In genomic region chr4:2237267-2237666, GRCh38 we compare ENCODE assay signal across 22 cellular contexts. TPM values are rescaled to one million over a fixed set of nuclear protein-coding genes. Genes with fewer than 3 reads are reported as not detected.
DNase-seq lines count a peak whose midpoint lies in the region; ATAC-seq and TF ChIP-seq lines count a peak whose summit lies in the region.
"Had no signal": no experiment of that assay in that cellular context is flagged by ENCODE, and none has a peak within 500 bp of the region (broad histone marks: within the 10 kb centered on the region; RNA-seq: fewer than 3 reads in every experiment).

No MANE protein-coding gene starts in this region.

- DNase-seq in activated T-cell treated with anti-CD3 and anti-CD28 coated beads, Interleukin-2, amount 50 U/mL, for 4 hours: no peak
- DNase-seq in activated T-cell treated with anti-CD3 and anti-CD28 coated beads, Interleukin-2, amount 50 U/mL, for 48 hours: no peak
- DNase-seq in activated T-helper 1 cell treated with anti-CD3 and anti-CD28 coated beads, Interleukin-12 subunit alpha, Interleukin-12 subunit beta, Interleukin-2, Interleukin-4 antibody, amounts not matched to agents 30 ng/mL and 10 ng/mL and 1 ng/mL, durations not matched to agents 14 hours and 24 hours and 36 hours (ENCODE audit: low spot score): no peak
- DNase-seq in neural crest cell (ENCODE audit: low read depth, low spot score) (no peak), RKO (ENCODE audit: low spot score) (no peak), NCI-H1694 treated with DMSO at 0.1 percent for 48 hours (lab: John Stamatoyannopoulos, UW) (no peak), mucosa of gallbladder (ENCODE audit: low spot score) (no peak)
- DNase-seq: activated CD4-positive, CD25-positive, alpha-beta regulatory T cell treated with anti-CD3 and anti-CD28 coated beads, Interleukin-2, amount 50 U/mL, for 72 hours; central memory CD4-positive, alpha-beta T cell; DMS79; effector CD4-positive, alpha-beta T cell; HCEC 1CT; left cardiac atrium; NCI-H1417 treated with DMSO at 0.1 percent for 48 hours; NCI-H82; stimulated activated CD4-positive, alpha-beta T cell treated with anti-CD3 and anti-CD28 coated beads, Interleukin-12 subunit alpha, Interleukin-12 subunit beta, amount 100 ng/mL, for 4 hours; stimulated activated CD8-positive, alpha-beta memory T cell treated with anti-CD3 and anti-CD28 coated beads, Interleukin-4, amount 100 ng/mL, for 48 hours; T1000 had no signal

- H3K4me3 ChIP-seq in DOHH2 (ENCODE audit: low read length): 0 out of 2 replicates have a peak overlapping the region, but pooled peaks have one; percentile 7
- H3K4me3 ChIP-seq: SJSA1, suprapubic skin, vagina had no signal

- H3K4me1 Mint-ChIP-seq in activated T-cell treated with anti-CD3 and anti-CD28 coated beads, Interleukin-2, amount 50 U/mL, for 4 hours (ENCODE audit: low read depth): peaks cover 51% of the 10 kb centered on the region
- H3K4me1 Mint-ChIP-seq in activated T-helper 1 cell treated with anti-CD3 and anti-CD28 coated beads, Interleukin-12 subunit alpha, Interleukin-12 subunit beta, Interleukin-2, Interleukin-4 antibody, amounts not matched to agents 30 ng/mL and 10 ng/mL and 1 ng/mL, durations not matched to agents 14 hours and 24 hours and 36 hours (ENCODE audit: low read depth): peaks cover 65% of the 10 kb centered on the region
- peaks cover 35% of the 10 kb centered on the region for H3K4me1 Mint-ChIP-seq in neural crest cell

- no peaks in the 10 kb centered on the region for H3K9me2 ChIP-seq in DOHH2 (replicated peaks; ENCODE audit: control insufficient read depth, low read length)

- peaks cover 79% of the 10 kb centered on the region for H3K79me2 ChIP-seq in DOHH2 (ENCODE audit: control insufficient read depth, low read length)

- TF ChIP-seq CTCF in DOHH2 (IDR thresholded peaks at IDR 0.05; ENCODE audit: low read depth, low read length, poor library complexity, severe bottlenecking): no peak
- no peak for TF ChIP-seq CTCF in neural crest cell (conservative IDR thresholded peaks at IDR 0.05)

- peaks cover 36% of the 10 kb centered on the region for H4K20me1 ChIP-seq in DOHH2 (ENCODE audit: control insufficient read depth, insufficient read depth, low read depth, low read length)

- intact Hi-C loops in activated T-helper 1 cell treated with anti-CD3 and anti-CD28 coated beads, Interleukin-12 subunit alpha, Interleukin-12 subunit beta, Interleukin-2, Interleukin-4 antibody, amounts not matched to agents 30 ng/mL and 10 ng/mL and 1 ng/mL, durations not matched to agents 14 hours and 24 hours and 36 hours (cut with micrococcal nuclease): no loop called here

- peak overlapping the region; percentile 32 for H3K4me2 ChIP-seq in DOHH2 (ENCODE audit: low read length)

- H3K9me3 Mint-ChIP-seq in activated T-cell treated with anti-CD3 and anti-CD28 coated beads, Interleukin-2, amount 50 U/mL, for 4 hours: no peaks in the 10 kb centered on the region
- H3K9me3 Mint-ChIP-seq in activated T-helper 1 cell treated with anti-CD3 and anti-CD28 coated beads, Interleukin-12 subunit alpha, Interleukin-12 subunit beta, Interleukin-2, Interleukin-4 antibody, amounts not matched to agents 30 ng/mL and 10 ng/mL and 1 ng/mL, durations not matched to agents 14 hours and 24 hours and 36 hours: no peaks in the 10 kb centered on the region
- no peaks in the 10 kb centered on the region for H3K9me3 Mint-ChIP-seq in neural crest cell

- peaks cover 73% of the 10 kb centered on the region for H3K36me3 ChIP-seq in DOHH2 (ENCODE audit: control insufficient read depth, low read length)

- no peaks in the 10 kb centered on the region for H3F3A ChIP-seq in DOHH2 (ENCODE audit: control insufficient read depth, insufficient read depth)

- no peaks in the 10 kb centered on the region for H3K9me3 ChIP-seq in DOHH2 (ENCODE audit: control insufficient read depth, insufficient read depth, low read length)
- H3K9me3 ChIP-seq: SJSA1, suprapubic skin, vagina had no signal

- peak overlapping the region; percentile 48 for H3K4me3 Mint-ChIP-seq in activated T-cell treated with anti-CD3 and anti-CD28 coated beads, Interleukin-2, amount 50 U/mL, for 4 hours
- H3K4me3 Mint-ChIP-seq in activated T-helper 1 cell treated with anti-CD3 and anti-CD28 coated beads, Interleukin-12 subunit alpha, Interleukin-12 subunit beta, Interleukin-2, Interleukin-4 antibody, amounts not matched to agents 30 ng/mL and 10 ng/mL and 1 ng/mL, durations not matched to agents 14 hours and 24 hours and 36 hours: peak overlapping the region; percentile 38
- H3K4me3 Mint-ChIP-seq in neural crest cell: peak overlapping the region; percentile 17

- no peaks in the 10 kb centered on the region for H3K27me3 ChIP-seq in DOHH2 (ENCODE audit: control insufficient read depth, low read length)
- H3K27me3 ChIP-seq: SJSA1, suprapubic skin, vagina had no signal

- H3K27ac ChIP-seq in DOHH2 (ENCODE audit: low read depth, low read length): no peak overlapping the region
- H3K27ac ChIP-seq: SJSA1, suprapubic skin, vagina had no signal

- H3K4me1 ChIP-seq in DOHH2 (ENCODE audit: control insufficient read depth, low read length): peaks cover 36% of the 10 kb centered on the region

- peaks cover 48% of the 10 kb centered on the region for H3K36me3 Mint-ChIP-seq in activated T-cell treated with anti-CD3 and anti-CD28 coated beads, Interleukin-2, amount 50 U/mL, for 4 hours (ENCODE audit: insufficient read depth)
- H3K36me3 Mint-ChIP-seq in activated T-helper 1 cell treated with anti-CD3 and anti-CD28 coated beads, Interleukin-12 subunit alpha, Interleukin-12 subunit beta, Interleukin-2, Interleukin-4 antibody, amounts not matched to agents 30 ng/mL and 10 ng/mL and 1 ng/mL, durations not matched to agents 14 hours and 24 hours and 36 hours (ENCODE audit: low read depth): peaks cover 43% of the 10 kb centered on the region
- peaks cover 4% of the 10 kb centered on the region for H3K36me3 Mint-ChIP-seq in neural crest cell (ENCODE audit: low read depth)

- peak overlapping the region; percentile 11 for H3K27ac Mint-ChIP-seq in activated T-helper 1 cell treated with anti-CD3 and anti-CD28 coated beads, Interleukin-12 subunit alpha, Interleukin-12 subunit beta, Interleukin-2, Interleukin-4 antibody, amounts not matched to agents 30 ng/mL and 10 ng/mL and 1 ng/mL, durations not matched to agents 14 hours and 24 hours and 36 hours
- no peak overlapping the region for H3K27ac Mint-ChIP-seq in neural crest cell (ENCODE audit: unreplicated experiment)

- no peak for ATAC-seq in activated T-cell treated with anti-CD3 and anti-CD28 coated beads, Interleukin-2, amount 50 U/mL, for 4 hours
- ATAC-seq: left cardiac atrium had no signal

- no peaks in the 10 kb centered on the region for H3K27me3 Mint-ChIP-seq in activated T-cell treated with anti-CD3 and anti-CD28 coated beads, Interleukin-2, amount 50 U/mL, for 4 hours (ENCODE audit: low read depth)
- H3K27me3 Mint-ChIP-seq in activated T-helper 1 cell treated with anti-CD3 and anti-CD28 coated beads, Interleukin-12 subunit alpha, Interleukin-12 subunit beta, Interleukin-2, Interleukin-4 antibody, amounts not matched to agents 30 ng/mL and 10 ng/mL and 1 ng/mL, durations not matched to agents 14 hours and 24 hours and 36 hours (ENCODE audit: insufficient read depth): no peaks in the 10 kb centered on the region
- H3K27me3 Mint-ChIP-seq in neural crest cell (ENCODE audit: low read depth): no peaks in the 10 kb centered on the region

RNA-seq across cellular contexts. Expression of gene HAUS3, which starts 4.7 kb away (rescaled TPM):
- 10 to 100 TPM; 20.6 to 24.1 (median 22.5) TPM for total RNA-seq in activated T-cell treated with anti-CD3 and anti-CD28 coated beads, Interleukin-2, amount 50 U/mL, for 4 hours
- 19.2 and 19.9 TPM in 2 replicates for total RNA-seq in activated T-helper 1 cell treated with anti-CD3 and anti-CD28 coated beads, Interleukin-12 subunit alpha, Interleukin-12 subunit beta, Interleukin-2, Interleukin-4 antibody, amounts not matched to agents 30 ng/mL and 10 ng/mL and 1 ng/mL, durations not matched to agents 14 hours and 24 hours and 36 hours
- 26.1 and 26.9 TPM in 2 replicates for total RNA-seq in neural crest cell
- total RNA-seq in mucosa of gallbladder: 12.0 TPM

RNA-seq across cellular contexts. Expression of gene POLN, which starts 4.7 kb away (rescaled TPM):
- 1 to 10 TPM in 1 of 3 donors, under 1 TPM in 2; 0.61 to 2.3 (median 0.90) TPM for total RNA-seq in activated T-cell treated with anti-CD3 and anti-CD28 coated beads, Interleukin-2, amount 50 U/mL, for 4 hours
- 2.1 and 3.5 TPM in 2 replicates for total RNA-seq in activated T-helper 1 cell treated with anti-CD3 and anti-CD28 coated beads, Interleukin-12 subunit alpha, Interleukin-12 subunit beta, Interleukin-2, Interleukin-4 antibody, amounts not matched to agents 30 ng/mL and 10 ng/mL and 1 ng/mL, durations not matched to agents 14 hours and 24 hours and 36 hours
- total RNA-seq in neural crest cell: 4.0 and 5.6 TPM in 2 replicates
- total RNA-seq in mucosa of gallbladder: 7.7 TPM

RNA-seq across cellular contexts. Expression of gene MXD4, which starts 24.6 kb away (rescaled TPM):
- total RNA-seq in activated T-cell treated with anti-CD3 and anti-CD28 coated beads, Interleukin-2, amount 50 U/mL, for 4 hours: 1 to 10 TPM; 5.1 to 6.3 (median 5.4) TPM
- total RNA-seq in activated T-helper 1 cell treated with anti-CD3 and anti-CD28 coated beads, Interleukin-12 subunit alpha, Interleukin-12 subunit beta, Interleukin-2, Interleukin-4 antibody, amounts not matched to agents 30 ng/mL and 10 ng/mL and 1 ng/mL, durations not matched to agents 14 hours and 24 hours and 36 hours: 7.9 and 10.1 TPM in 2 replicates
- total RNA-seq in neural crest cell: 47.1 and 54.3 TPM in 2 replicates
- 98.4 TPM for total RNA-seq in mucosa of gallbladder
